5 cellular contexts compared by ENCODE assay signal in the genomic region with DNA sequence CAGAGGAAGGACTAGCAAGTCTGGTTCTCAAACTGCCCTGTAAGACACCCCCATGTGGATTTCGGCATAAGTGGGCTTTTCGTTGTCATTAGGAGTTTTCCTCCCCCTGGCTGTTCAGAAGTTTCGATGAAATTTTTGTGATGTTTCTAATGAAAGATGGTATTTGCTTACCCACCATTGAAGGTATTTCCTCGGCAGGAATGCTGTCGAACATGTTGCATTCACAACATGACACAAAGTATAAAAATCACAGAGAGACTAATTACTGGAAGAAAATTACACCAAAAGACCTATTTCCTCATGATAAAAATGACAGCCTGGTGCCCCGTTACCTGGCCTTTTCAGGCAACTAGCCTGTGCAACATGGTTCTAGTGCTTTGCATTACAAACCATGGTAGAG.
"Had no signal": no experiment of that assay in that cellular context is flagged by ENCODE, and none has a peak within 500 bp of the region (broad histone marks: within the 10 kb centered on the region; RNA-seq: fewer than 3 reads in every experiment).

No MANE protein-coding gene starts in this region.

- H3K27me3 Mint-ChIP-seq: IgD-negative memory B cell had no signal

- DNase-seq: IMR-90, KBM-7 had no signal

- H3K9me3 Mint-ChIP-seq: IgD-negative memory B cell had no signal

- H3K27ac ChIP-seq: HL-60 had no signal

- H3K36me3 Mint-ChIP-seq: IgD-negative memory B cell had no signal

- H3K4me3 ChIP-seq: K562 had no signal

- H3K4me3 Mint-ChIP-seq: IgD-negative memory B cell had no signal

- H3K4me1 Mint-ChIP-seq: IgD-negative memory B cell had no signal
